In genomic region chr2:29936005-29936404, GRCh38 we compare ENCODE assay signal across 27 cellular contexts. TPM values are rescaled to one million over a fixed set of nuclear protein-coding genes. Genes with fewer than 3 reads are reported as not detected.
"Had no signal": no experiment of that assay in that cellular context is flagged by ENCODE, and none has a peak within 500 bp of the region (broad histone marks: within the 10 kb centered on the region; RNA-seq: fewer than 3 reads in every experiment).

No MANE protein-coding gene starts in this region.

- H3K27ac ChIP-seq: stomach, suprapubic skin, testis, thoracic aorta, thyroid gland, tibial artery, tibial nerve, transverse colon, upper lobe of left lung, upper lobe of right lung, uterus, vagina had no signal

- ATAC-seq: stimulated activated effector memory CD8-positive, alpha-beta T cell treated with anti-CD3 and anti-CD28 coated beads, Interleukin-12 subunit alpha, Interleukin-12 subunit beta, amount 100 ng/mL, for 72 hours; stimulated activated memory B cell treated with anti-CD40 and anti-IgM and Interleukin-4, amounts not matched to agents 10 μg/mL and 1 μg/mL and 100 μg/mL, for 72 hours; stimulated activated naive B cell treated with anti-CD40 and anti-IgM and Interleukin-4, amounts not matched to agents 10 μg/mL and 1 μg/mL and 100 μg/mL, for 72 hours; stimulated activated naive CD8-positive, alpha-beta T cell treated with anti-CD3 and anti-CD28 coated beads, Interleukin-15, amount 100 ng/mL, for 72 hours; upper lobe of right lung had no signal

- H3K9me3 ChIP-seq: stomach, suprapubic skin, testis, thoracic aorta, thyroid gland, tibial artery, tibial nerve, transverse colon, upper lobe of left lung, upper lobe of right lung, uterus, vagina had no signal

- H3K4me1 ChIP-seq: stomach, suprapubic skin, testis, thyroid gland, tibial artery, transverse colon, upper lobe of left lung, upper lobe of right lung, uterus, vagina had no signal

- H3K4me3 ChIP-seq: stomach, suprapubic skin, testis, thoracic aorta, thyroid gland, tibial artery, tibial nerve, transverse colon, upper lobe of left lung, upper lobe of right lung, uterus, vagina had no signal

- H3K36me3 Mint-ChIP-seq: stimulated activated effector memory CD8-positive, alpha-beta T cell treated with anti-CD3 and anti-CD28 coated beads, Interleukin-12 subunit alpha, Interleukin-12 subunit beta, amount 100 ng/mL, for 72 hours; stimulated activated memory B cell treated with anti-CD40 and anti-IgM and Interleukin-4, amounts not matched to agents 10 μg/mL and 1 μg/mL and 100 μg/mL, for 72 hours; stimulated activated naive B cell treated with anti-CD40 and anti-IgM and Interleukin-4, amounts not matched to agents 10 μg/mL and 1 μg/mL and 100 μg/mL, for 72 hours; type B pancreatic cell had no signal

- H3K27ac Mint-ChIP-seq: stimulated activated effector memory CD8-positive, alpha-beta T cell treated with anti-CD3 and anti-CD28 coated beads, Interleukin-12 subunit alpha, Interleukin-12 subunit beta, amount 100 ng/mL, for 72 hours; stimulated activated memory B cell treated with anti-CD40 and anti-IgM and Interleukin-4, amounts not matched to agents 10 μg/mL and 1 μg/mL and 100 μg/mL, for 72 hours; stimulated activated naive B cell treated with anti-CD40 and anti-IgM and Interleukin-4, amounts not matched to agents 10 μg/mL and 1 μg/mL and 100 μg/mL, for 72 hours; stimulated activated naive CD8-positive, alpha-beta T cell treated with anti-CD3 and anti-CD28 coated beads, Interleukin-15, amount 100 ng/mL, for 72 hours; stimulated activated naive CD8-positive, alpha-beta T cell treated with anti-CD3 and anti-CD28 coated beads, Interleukin-15, Interleukin-2, amounts not matched to agents 100 ng/mL and 50 ng/mL, for 24 hours; type B pancreatic cell had no signal

- H3K4me1 Mint-ChIP-seq: stimulated activated effector memory CD8-positive, alpha-beta T cell treated with anti-CD3 and anti-CD28 coated beads, Interleukin-12 subunit alpha, Interleukin-12 subunit beta, amount 100 ng/mL, for 72 hours; stimulated activated memory B cell treated with anti-CD40 and anti-IgM and Interleukin-4, amounts not matched to agents 10 μg/mL and 1 μg/mL and 100 μg/mL, for 72 hours; stimulated activated naive B cell treated with anti-CD40 and anti-IgM and Interleukin-4, amounts not matched to agents 10 μg/mL and 1 μg/mL and 100 μg/mL, for 72 hours; stimulated activated naive CD8-positive, alpha-beta T cell treated with anti-CD3 and anti-CD28 coated beads, Interleukin-15, amount 100 ng/mL, for 72 hours had no signal

- H3K36me3 ChIP-seq: stomach, suprapubic skin, thoracic aorta, thyroid gland, tibial artery, tibial nerve, transverse colon, upper lobe of left lung, upper lobe of right lung, uterus, vagina had no signal

- H3K4me3 Mint-ChIP-seq: stimulated activated effector memory CD8-positive, alpha-beta T cell treated with anti-CD3 and anti-CD28 coated beads, Interleukin-12 subunit alpha, Interleukin-12 subunit beta, amount 100 ng/mL, for 72 hours; stimulated activated memory B cell treated with anti-CD40 and anti-IgM and Interleukin-4, amounts not matched to agents 10 μg/mL and 1 μg/mL and 100 μg/mL, for 72 hours; stimulated activated naive B cell treated with anti-CD40 and anti-IgM and Interleukin-4, amounts not matched to agents 10 μg/mL and 1 μg/mL and 100 μg/mL, for 72 hours; stimulated activated naive CD8-positive, alpha-beta T cell treated with anti-CD3 and anti-CD28 coated beads, Interleukin-15, amount 100 ng/mL, for 72 hours; stimulated activated naive CD8-positive, alpha-beta T cell treated with anti-CD3 and anti-CD28 coated beads, Interleukin-15, Interleukin-2, amounts not matched to agents 100 ng/mL and 50 ng/mL, for 24 hours; type B pancreatic cell had no signal

- DNase-seq: stimulated activated CD4-positive, alpha-beta T cell treated with anti-CD3 and anti-CD28 coated beads, Interleukin-2, amount 100 ng/mL, for 48 hours; stimulated activated CD4-positive, alpha-beta T cell treated with anti-CD3 and anti-CD28 coated beads, Interleukin-4, amount 100 ng/mL, for 1 hour; stimulated activated CD4-positive, alpha-beta T cell treated with anti-CD3 and anti-CD28 coated beads, Interleukin-4, amount 100 ng/mL, for 24 hours; stimulated activated CD4-positive, alpha-beta T cell treated with anti-CD3 and anti-CD28 coated beads, Interleukin-4, amount 100 ng/mL, for 4 hours; stimulated activated CD8-positive, alpha-beta memory T cell treated with anti-CD3 and anti-CD28 coated beads, Interleukin-4, amount 100 ng/mL, for 48 hours; stimulated activated naive B cell treated with anti-CD40 and anti-IgM and Interleukin-4, amounts not matched to agents 10 μg/mL and 1 μg/mL and 100 μg/mL, for 72 hours; stimulated activated naive CD4-positive, alpha-beta T cell; stimulated activated naive CD4-positive, alpha-beta T cell treated with Interleukin-2 at 50 U/mL for 16 hours; stimulated activated naive CD8-positive, alpha-beta T cell treated with anti-CD3 and anti-CD28 coated beads, Interleukin-15, amount 100 ng/mL, for 72 hours; stomach; substantia nigra; testis; thyroid gland; tibial artery; transverse colon; trophoblast cell; upper lobe of left lung; upper lobe of right lung; uterus had no signal

- H3K27me3 ChIP-seq: testis, thyroid gland, tibial artery, tibial nerve, transverse colon, upper lobe of left lung, uterus, vagina had no signal

- H3K9me3 Mint-ChIP-seq: stimulated activated effector memory CD8-positive, alpha-beta T cell treated with anti-CD3 and anti-CD28 coated beads, Interleukin-12 subunit alpha, Interleukin-12 subunit beta, amount 100 ng/mL, for 72 hours; stimulated activated memory B cell treated with anti-CD40 and anti-IgM and Interleukin-4, amounts not matched to agents 10 μg/mL and 1 μg/mL and 100 μg/mL, for 72 hours; stimulated activated naive B cell treated with anti-CD40 and anti-IgM and Interleukin-4, amounts not matched to agents 10 μg/mL and 1 μg/mL and 100 μg/mL, for 72 hours; stimulated activated naive CD8-positive, alpha-beta T cell treated with anti-CD3 and anti-CD28 coated beads, Interleukin-15, amount 100 ng/mL, for 72 hours; stimulated activated naive CD8-positive, alpha-beta T cell treated with anti-CD3 and anti-CD28 coated beads, Interleukin-15, Interleukin-2, amounts not matched to agents 100 ng/mL and 50 ng/mL, for 24 hours; type B pancreatic cell had no signal

RNA-seq across cellular contexts. Expression of gene ALK, which starts 14.6 kb away (rescaled TPM):
- total RNA-seq: upper lobe of right lung had no signal
